In the genomic region with DNA sequence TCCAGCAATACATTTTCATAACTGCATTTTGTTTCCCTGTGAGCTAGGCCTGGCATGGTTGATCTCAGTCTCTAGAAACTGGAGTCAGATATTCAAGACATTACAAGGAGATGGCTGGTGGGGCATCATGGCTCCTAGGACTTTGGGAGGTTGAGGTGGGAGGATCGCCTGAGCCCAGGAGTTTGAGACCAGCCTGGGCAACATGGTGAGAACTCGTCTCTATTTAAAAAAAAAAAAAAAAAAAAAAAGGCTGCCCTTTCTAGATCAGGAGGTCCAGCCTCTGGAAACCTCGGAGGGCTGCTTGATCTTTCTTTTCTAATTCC, we compare ENCODE assay signal across 9 cellular contexts. TPM values are rescaled to one million over a fixed set of nuclear protein-coding genes. Genes with fewer than 3 reads are reported as not detected.
DNase-seq lines count a peak whose midpoint lies in the region; ATAC-seq and TF ChIP-seq lines count a peak whose summit lies in the region.
"Had no signal": no experiment of that assay in that cellular context is flagged by ENCODE, and none has a peak within 500 bp of the region (broad histone marks: within the 10 kb centered on the region; RNA-seq: fewer than 3 reads in every experiment).

No MANE protein-coding gene starts in this region.

- in situ Hi-C loops in gastrocnemius medialis (cut with MboI; ENCODE audit: low sequenced_read_pairs in 4 of 4) = no loop called here

- H3K4me3 ChIP-seq in GM06990 (replicated peaks; ENCODE audit: low read depth, low read length) = peak overlapping the region; percentile 81
- H3K4me3 ChIP-seq in RWPE2 (ENCODE audit: severe bottlenecking) = peak overlapping the region; percentile 41
- peak overlapping the region in 3 of 4 donors; percentile 59 to 70 (median 61) for H3K4me3 ChIP-seq in esophagus squamous epithelium
- H3K4me3 ChIP-seq in gastrocnemius medialis = no peak overlapping the region

- ATAC-seq in RWPE2 (ENCODE audit: low read depth) = no peak
- no peak for ATAC-seq in gastrocnemius medialis
- no peak for ATAC-seq in GM21381 (IDR thresholded peaks at IDR 0.05; ENCODE audit: unreplicated experiment)

- H3K27me3 ChIP-seq in GM06990 (replicated peaks; ENCODE audit: control insufficient read depth, insufficient read depth, low read length) = no peaks in the 10 kb centered on the region; the same call in 1 of the 2 replicates
- H3K27me3 ChIP-seq in RWPE2 (ENCODE audit: insufficient read depth, poor library complexity, severe bottlenecking) = no peaks in the 10 kb centered on the region
- no peaks in the 10 kb centered on the region for H3K27me3 ChIP-seq in esophagus squamous epithelium
- H3K27me3 ChIP-seq in gastrocnemius medialis = no peaks in the 10 kb centered on the region

- WGBS in esophagus squamous epithelium, 2 donors = 18 to 33% methylated on average over 2 to 3 of the region's 3 CpGs

- intact Hi-C loops in esophagus squamous epithelium (cut with DNase I) = no loop called here
- intact Hi-C loops in gastrocnemius medialis (cut with DNase I; ENCODE audit: low total_unique reads) = no loop called here

- peaks cover 2% of the 10 kb centered on the region; the same call in 1 of the 2 replicates for H3K36me3 ChIP-seq in GM06990 (ENCODE audit: control insufficient read depth, insufficient read depth, low read length)
- peaks cover 18% of the 10 kb centered on the region for H3K36me3 ChIP-seq in RWPE2 (ENCODE audit: low read depth)
- H3K36me3 ChIP-seq in esophagus squamous epithelium = peaks cover 0 to 20% (median 0%) of the 10 kb centered on the region in 3 donors
- no peaks in the 10 kb centered on the region for H3K36me3 ChIP-seq in gastrocnemius medialis

- TF ChIP-seq CTCF in GM06990 (IDR thresholded peaks at IDR 0.05; ENCODE audit: insufficient read depth, low read length, poor library complexity, severe bottlenecking) (no peak), RWPE2 (IDR thresholded peaks at IDR 0.05; ENCODE audit: poor library complexity, severe bottlenecking) (no peak), esophagus squamous epithelium (IDR thresholded peaks at IDR 0.05) (no peak), gastrocnemius medialis (IDR thresholded peaks at IDR 0.05 in 4 of 5, conservative IDR thresholded peaks at IDR 0.05 in 1 of 5) (no peak)

- H3K27ac ChIP-seq in RWPE2 (ENCODE audit: poor library complexity, severe bottlenecking) (peak overlapping the region; percentile 51), esophagus squamous epithelium (peak overlapping the region; percentile 93 to 95 (median 94)), gastrocnemius medialis (peak overlapping the region; percentile 73 to 92 (median 82))

- H3K4me1 ChIP-seq in RWPE2 (ENCODE audit: insufficient read depth, poor library complexity, severe bottlenecking) = peaks cover 12% of the 10 kb centered on the region
- H3K4me1 ChIP-seq in esophagus squamous epithelium = peaks cover 24 to 55% (median 24%) of the 10 kb centered on the region in 3 donors
- peaks cover 28% of the 10 kb centered on the region in 2 donors for H3K4me1 ChIP-seq in gastrocnemius medialis

- DNase-seq in GM06990 (ENCODE audit: extremely low read depth, insufficient read length) (no peak), RWPE2 (ENCODE audit: low spot score) (no peak), esophagus squamous epithelium (lab: John Stamatoyannopoulos, UW) (no peak), gastrocnemius medialis (no peak), SHP77 treated with DMSO at 0.1 percent for 48 hours (lab: John Stamatoyannopoulos, UW) (no peak)
- DNase-seq in effector CD4-positive, alpha-beta T cell = no peak
- no peak for DNase-seq in stimulated activated CD4-positive, alpha-beta T cell treated with anti-CD3 and anti-CD28 coated beads, Interleukin-4, amount 100 ng/mL, for 24 hours
- DNase-seq: NCI-H524 treated with DMSO at 0.1 percent for 48 hours had no signal

- no peak for TF ChIP-seq POLR2A in esophagus squamous epithelium (IDR thresholded peaks at IDR 0.05)
- TF ChIP-seq POLR2A in gastrocnemius medialis (IDR thresholded peaks at IDR 0.05) = no peak

- H3K9me3 ChIP-seq in RWPE2 (ENCODE audit: severe bottlenecking) = no peaks in the 10 kb centered on the region
- H3K9me3 ChIP-seq in esophagus squamous epithelium = no peaks in the 10 kb centered on the region
- no peaks in the 10 kb centered on the region for H3K9me3 ChIP-seq in gastrocnemius medialis

RNA-seq across cellular contexts. Expression of gene VAMP8, which starts 0.4 kb away (rescaled TPM):
- 100 to 1,000 TPM in 1 of 4 donors, 10 to 100 TPM in 3; 78.8 to 144 (median 93.8) TPM for total RNA-seq in esophagus squamous epithelium
- 10 to 100 TPM in 1 of 4 donors, 1 to 10 TPM in 3; 5.3 to 12.1 (median 7.1) TPM for total RNA-seq in gastrocnemius medialis

RNA-seq across cellular contexts. Expression of gene VAMP5, which starts 7.2 kb away (rescaled TPM):
- total RNA-seq in esophagus squamous epithelium (10 to 100 TPM in 3 of 4 donors, 1 to 10 TPM in 1; 6.1 to 45.6 (median 17.0) TPM), gastrocnemius medialis (10 to 100 TPM; 19.9 to 47.0 (median 36.9) TPM)

RNA-seq across cellular contexts. Expression of gene GGCX, which starts 15.7 kb away (rescaled TPM):
- 10 to 100 TPM; 19.7 to 27.5 (median 23.3) TPM for total RNA-seq in esophagus squamous epithelium
- total RNA-seq in gastrocnemius medialis = 10 to 100 TPM; 18.3 to 33.1 (median 28.2) TPM

RNA-seq across cellular contexts. Expression of gene RNF181, which starts 18.5 kb away (rescaled TPM):
- total RNA-seq in esophagus squamous epithelium = 100 to 1,000 TPM in 3 of 4 donors, 10 to 100 TPM in 1; 88.3 to 128 (median 115) TPM
- 100 to 1,000 TPM; 207 to 235 (median 215) TPM for total RNA-seq in gastrocnemius medialis

RNA-seq across cellular contexts. Expression of gene TMEM150A, which starts 25.5 kb away (rescaled TPM):
- total RNA-seq in esophagus squamous epithelium (10 to 100 TPM in 1 of 4 donors, 1 to 10 TPM in 3; 6.3 to 15.8 (median 7.4) TPM), gastrocnemius medialis (100 to 1,000 TPM in 1 of 4 donors, 10 to 100 TPM in 3; 44.4 to 102 (median 80.7) TPM)

Comparison
In these comparisons a context has a peak if more than half of its experiments do, and no peak if none do; other contexts are left out.
1. H3K4me3 ChIP-seq: peak in GM06990 (single experiment), RWPE2 (single experiment) and esophagus squamous epithelium (3 of 4); none in gastrocnemius medialis (0 of 4).
2. RNA of gene VAMP8, which starts 0.4 kb away (total RNA-seq): 78.8 to 144 TPM in esophagus squamous epithelium; 5.3 to 12.1 TPM in gastrocnemius medialis; every median in the first group is over 4 times any median in the second.
3. Peak in every context shown above with its lines, with median percentiles within 50 percentile points of each other: H3K27ac ChIP-seq.